ENCODE assay signal across 21 cellular contexts in genomic region chr13:102817907-102818306, GRCh38. TPM values are rescaled to one million over a fixed set of nuclear protein-coding genes. Genes with fewer than 3 reads are reported as not detected.
DNase-seq lines count a peak whose midpoint lies in the region; ATAC-seq and TF ChIP-seq lines count a peak whose summit lies in the region.
"Had no signal": no experiment of that assay in that cellular context is flagged by ENCODE, and none has a peak within 500 bp of the region (broad histone marks: within the 10 kb centered on the region; RNA-seq: fewer than 3 reads in every experiment).

No MANE protein-coding gene starts in this region.

- peak overlapping the region in 1 of 3 experiments; percentile 13 for H3K4me3 Mint-ChIP-seq in nephron
- H3K4me3 Mint-ChIP-seq: activated naive CD8-positive, alpha-beta T cell treated with anti-CD3 and anti-CD28 coated beads, Interleukin-2, amount 10 ng/mL, durations not matched to agents 7 days and 5 days; CD14-positive monocyte; stimulated activated memory B cell treated with anti-CD40 and anti-IgM and Interleukin-4, amounts not matched to agents 10 μg/mL and 1 μg/mL and 100 μg/mL, for 72 hours had no signal

- TF ChIP-seq CTCF in nephron (IDR thresholded peaks at IDR 0.05; ENCODE audit: unreplicated experiment in 3 of 3) = no peak

- DNase-seq in EH (ENCODE audit: low read depth) (peak; percentile 37), RPMI7951 (ENCODE audit: low read depth) (peak; percentile 10), foreskin melanocyte (peak; percentile 28)
- no peak for DNase-seq in stimulated activated naive CD4-positive, alpha-beta T cell treated with Interleukin-2 at 50 U/mL for 16 hours (lab: John Stamatoyannopoulos, UW)
- DNase-seq: activated CD4-positive, alpha-beta T cell treated with anti-CD3 and anti-CD28 coated beads, Interleukin-2, amount 50 U/mL, for 4 hours; activated effector memory CD4-positive, alpha-beta T cell treated with Interleukin-2 at 50 U/mL for 16 hours; activated naive CD8-positive, alpha-beta T cell treated with anti-CD3 and anti-CD28 coated beads, Interleukin-2, amount 10 ng/mL, durations not matched to agents 7 days and 5 days; brain microvascular endothelial cell; colonic mucosa; left ventricle myocardium inferior; MM.1S; NCI-H1436; NCI-H2107; Peyer's patch; stimulated activated CD4-positive, alpha-beta T cell treated with anti-CD3 and anti-CD28 coated beads, Interleukin-1b, Interleukin-23, amount 100 ng/mL, for 48 hours had no signal

- ATAC-seq in GM21367 (IDR thresholded peaks at IDR 0.05; ENCODE audit: unreplicated experiment) = no peak
- no peak for ATAC-seq in GM21723 (IDR thresholded peaks at IDR 0.05; ENCODE audit: unreplicated experiment)
- ATAC-seq in HG02763 (IDR thresholded peaks at IDR 0.05; ENCODE audit: unreplicated experiment) = no peak
- ATAC-seq: stimulated activated memory B cell treated with anti-CD40 and anti-IgM and Interleukin-4, amounts not matched to agents 10 μg/mL and 1 μg/mL and 100 μg/mL, for 72 hours had no signal

- no peaks in the 10 kb centered on the region for H3K27me3 Mint-ChIP-seq in nephron (ENCODE audit: low read depth)
- H3K27me3 Mint-ChIP-seq: activated naive CD8-positive, alpha-beta T cell treated with anti-CD3 and anti-CD28 coated beads, Interleukin-2, amount 10 ng/mL, durations not matched to agents 7 days and 5 days; stimulated activated memory B cell treated with anti-CD40 and anti-IgM and Interleukin-4, amounts not matched to agents 10 μg/mL and 1 μg/mL and 100 μg/mL, for 72 hours had no signal

- peak overlapping the region; percentile 91 to 95 (median 92) for H3K27ac Mint-ChIP-seq in nephron
- H3K27ac Mint-ChIP-seq: activated naive CD8-positive, alpha-beta T cell treated with anti-CD3 and anti-CD28 coated beads, Interleukin-2, amount 10 ng/mL, durations not matched to agents 7 days and 5 days; stimulated activated memory B cell treated with anti-CD40 and anti-IgM and Interleukin-4, amounts not matched to agents 10 μg/mL and 1 μg/mL and 100 μg/mL, for 72 hours had no signal

- H3K4me1 Mint-ChIP-seq in nephron = peaks cover 7% of the 10 kb centered on the region
- H3K4me1 Mint-ChIP-seq: CD14-positive monocyte had no signal

- peaks cover 66% of the 10 kb centered on the region for H3K36me3 Mint-ChIP-seq in nephron (ENCODE audit: low read depth)

- H3K9me3 Mint-ChIP-seq in nephron = peaks cover 1% of the 10 kb centered on the region
- H3K9me3 Mint-ChIP-seq: activated naive CD8-positive, alpha-beta T cell treated with anti-CD3 and anti-CD28 coated beads, Interleukin-2, amount 10 ng/mL, durations not matched to agents 7 days and 5 days; CD14-positive monocyte; stimulated activated memory B cell treated with anti-CD40 and anti-IgM and Interleukin-4, amounts not matched to agents 10 μg/mL and 1 μg/mL and 100 μg/mL, for 72 hours had no signal

RNA-seq across cellular contexts. Expression of gene BIVM, which starts 19.0 kb away (rescaled TPM):
- total RNA-seq in RPMI7951 (2014; rRNA removed; shearing (Covaris generic)) = 9.2 and 13.3 TPM in 2 replicates

RNA-seq across cellular contexts. Expression of gene POGLUT2, which starts 19.1 kb away (rescaled TPM):
- total RNA-seq in RPMI7951 (2014; rRNA removed; shearing (Covaris generic)) = 19.9 and 22.5 TPM in 2 replicates

RNA-seq across cellular contexts. Expression of gene ERCC5, which starts 27.9 kb away (rescaled TPM):
- 35.4 and 37.6 TPM in 2 replicates for total RNA-seq in RPMI7951 (2014; rRNA removed; shearing (Covaris generic))

RNA-seq across cellular contexts. Expression of gene TEX30, which starts 44.3 kb away (rescaled TPM):
- 56.6 and 59.6 TPM in 2 replicates for total RNA-seq in RPMI7951 (2014; rRNA removed; shearing (Covaris generic))
